8 cellular contexts compared by ENCODE assay signal in genomic region chr19:19191920-19192882, GRCh38. TPM values are rescaled to one million over a fixed set of nuclear protein-coding genes. Genes with fewer than 3 reads are reported as not detected.
DNase-seq lines count a peak whose midpoint lies in the region; ATAC-seq lines count a peak whose summit lies in the region.

Gene BORCS8 (minus strand): TSS chr19:19192152. CDS start chr19:19192117, 35 bp downstream.
Gene RFXANK (plus strand): TSS chr19:19192258. CDS start chr19:19193947, 1,689 bp downstream.

- H3K27me3 ChIP-seq in rectal smooth muscle tissue (ENCODE audit: control insufficient read depth, insufficient read depth, low read length) (no peaks in the 10 kb centered on the region), aorta (ENCODE audit: control insufficient read depth in 1 of 2, insufficient read depth in 2 of 2, low read length in 1 of 2) (no peaks in the 10 kb centered on the region)

- H3K9ac ChIP-seq in rectal smooth muscle tissue (ENCODE audit: low read length): peak within 1 kb of the TSS; percentile 74

- DNase-seq in NCI-H2081 (lab: John Stamatoyannopoulos, UW): peak; percentile 99 to 100
- DNase-seq in T1000 (lab: John Stamatoyannopoulos, UW): peak; percentile 95
- peak; percentile 100 for DNase-seq in astrocyte of the hippocampus (ENCODE audit: low read depth, low spot score)
- DNase-seq in hepatic stellate cell (ENCODE audit: low spot score): peak; percentile 99
- DNase-seq in aorta: peak; percentile 99 to 100

- H3K9me3 ChIP-seq in aorta (ENCODE audit: control insufficient read depth, low read length): no peaks in the 10 kb centered on the region

- H3K4me3 ChIP-seq in rectal smooth muscle tissue (ENCODE audit: low read length) (peak within 1 kb of the TSS; percentile 95), aorta (ENCODE audit: low read length in 2 of 2) (peak within 1 kb of the TSS; percentile 71 to 93)

- ATAC-seq in GM18508 (IDR thresholded peaks at IDR 0.05; ENCODE audit: insufficient read depth, unreplicated experiment) (peak; percentile 66), HG03025 (IDR thresholded peaks at IDR 0.05; ENCODE audit: low FRiP score, unreplicated experiment) (peak; percentile 80), aorta (ENCODE audit: low FRiP score) (peak; percentile 97)

- H3K36me3 ChIP-seq in rectal smooth muscle tissue (ENCODE audit: control insufficient read depth, insufficient read depth, low read length) (peaks cover 6% of the 10 kb centered on the region), aorta (ENCODE audit: control insufficient read depth in 1 of 2, insufficient read depth in 2 of 2, low read length in 1 of 2) (peaks cover 0 to 2% of the 10 kb centered on the region in 2 donors)

- peaks cover 17% of the 10 kb centered on the region for H3K4me1 ChIP-seq in rectal smooth muscle tissue (ENCODE audit: control insufficient read depth, insufficient read depth, low read length)
- no peaks in the 10 kb centered on the region for H3K4me1 ChIP-seq in aorta (ENCODE audit: control insufficient read depth in 1 of 2, insufficient read depth in 2 of 2, low read length in 2 of 2)

- H3K27ac ChIP-seq in rectal smooth muscle tissue (ENCODE audit: low read depth, low read length) (peak within 1 kb of the TSS; percentile 99), aorta (ENCODE audit: low read depth in 1 of 2, low read length in 2 of 2) (peak within 1 kb of the TSS; percentile 58 to 81)

- WGBS in aorta, 2 donors: 0 to 1% methylated on average over 65 to 66 of the region's 66 CpGs

- intact Hi-C loops in aorta (cut with DNase I): loop anchor here in 1 of 2 donors (5.0 kb wide), 1 partner anchor 130 kb away; the partner anchor contains the start of gene SLC25A42

RNA-seq across cellular contexts. Expression of gene BORCS8, which starts in this region (rescaled TPM):
- total RNA-seq in aorta: 10 to 100 TPM; 27.1 to 28.2 TPM
- 10 to 100 TPM; 14.4 to 47.9 TPM for polyA plus RNA-seq in aorta

RNA-seq across cellular contexts. Expression of gene RFXANK, which starts in this region (rescaled TPM):
- 10 to 100 TPM; 33.1 to 44.0 TPM for total RNA-seq in aorta
- 100 to 1,000 TPM in 1 of 2 donors, 10 to 100 TPM in 1; 42.3 to 199 TPM for polyA plus RNA-seq in aorta

Comparison
In these comparisons a context has a peak if more than half of its experiments do, and no peak if none do; other contexts are left out.
1. Peak in every context shown above with its lines: DNase-seq, ATAC-seq, H3K4me3 ChIP-seq and H3K27ac ChIP-seq.